ENCODE assay signal across 29 cellular contexts in genomic region chr6:34768148-34768547, GRCh38.
"Had no signal": no experiment of that assay in that cellular context is flagged by ENCODE, and none has a peak within 500 bp of the region (broad histone marks: within the 10 kb centered on the region; RNA-seq: fewer than 3 reads in every experiment).

No MANE protein-coding gene starts in this region.

- H3K9me3 ChIP-seq: stomach, suprapubic skin, testis, thoracic aorta, thyroid gland, tibial artery, tibial nerve, transverse colon, upper lobe of left lung, upper lobe of right lung, uterus, vagina had no signal

- H3K27ac ChIP-seq: stomach, suprapubic skin, testis, thoracic aorta, thyroid gland, tibial artery, tibial nerve, transverse colon, upper lobe of left lung, upper lobe of right lung, uterus, vagina had no signal

- DNase-seq: stimulated activated CD4-positive, alpha-beta T cell treated with anti-CD3 and anti-CD28 coated beads, Interleukin-2, amount 100 ng/mL, for 48 hours; stimulated activated CD4-positive, alpha-beta T cell treated with anti-CD3 and anti-CD28 coated beads, Interleukin-4, amount 100 ng/mL, for 1 hour; stimulated activated CD4-positive, alpha-beta T cell treated with anti-CD3 and anti-CD28 coated beads, Interleukin-4, amount 100 ng/mL, for 24 hours; stimulated activated CD4-positive, alpha-beta T cell treated with anti-CD3 and anti-CD28 coated beads, Interleukin-4, amount 100 ng/mL, for 4 hours; stimulated activated CD8-positive, alpha-beta memory T cell treated with anti-CD3 and anti-CD28 coated beads, Interleukin-4, amount 100 ng/mL, for 48 hours; stimulated activated naive B cell treated with anti-CD40 and anti-IgM and Interleukin-4, amounts not matched to agents 10 μg/mL and 1 μg/mL and 100 μg/mL, for 72 hours; stimulated activated naive CD4-positive, alpha-beta T cell; stimulated activated naive CD4-positive, alpha-beta T cell treated with Interleukin-2 at 50 U/mL for 16 hours; stimulated activated naive CD8-positive, alpha-beta T cell treated with anti-CD3 and anti-CD28 coated beads, Interleukin-15, amount 100 ng/mL, for 72 hours; stimulated activated naive CD8-positive, alpha-beta T cell treated with anti-CD3 and anti-CD28 coated beads, Interleukin-15, Interleukin-2, amounts not matched to agents 100 U/mL and 50 U/mL, for 24 hours; stomach; substantia nigra; testis; thyroid gland; tibial artery; transverse colon; trophoblast cell; upper lobe of left lung; upper lobe of right lung; uterus had no signal

- H3K27ac Mint-ChIP-seq: stimulated activated effector memory CD8-positive, alpha-beta T cell treated with anti-CD3 and anti-CD28 coated beads, Interleukin-12 subunit alpha, Interleukin-12 subunit beta, amount 100 ng/mL, for 72 hours; stimulated activated memory B cell treated with anti-CD40 and anti-IgM and Interleukin-4, amounts not matched to agents 10 μg/mL and 1 μg/mL and 100 μg/mL, for 72 hours; stimulated activated naive B cell treated with anti-CD40 and anti-IgM and Interleukin-4, amounts not matched to agents 10 μg/mL and 1 μg/mL and 100 μg/mL, for 72 hours; stimulated activated naive CD8-positive, alpha-beta T cell treated with anti-CD3 and anti-CD28 coated beads, Interleukin-15, Interleukin-2, amounts not matched to agents 100 ng/mL and 50 ng/mL, for 24 hours; type B pancreatic cell had no signal

- H3K27me3 ChIP-seq: stomach, suprapubic skin, testis, thyroid gland, tibial artery, tibial nerve, transverse colon, upper lobe of left lung, upper lobe of right lung, uterus, vagina had no signal

- H3K4me3 Mint-ChIP-seq: stimulated activated effector memory CD8-positive, alpha-beta T cell treated with anti-CD3 and anti-CD28 coated beads, Interleukin-12 subunit alpha, Interleukin-12 subunit beta, amount 100 ng/mL, for 72 hours; stimulated activated memory B cell treated with anti-CD40 and anti-IgM and Interleukin-4, amounts not matched to agents 10 μg/mL and 1 μg/mL and 100 μg/mL, for 72 hours; stimulated activated naive B cell treated with anti-CD40 and anti-IgM and Interleukin-4, amounts not matched to agents 10 μg/mL and 1 μg/mL and 100 μg/mL, for 72 hours; stimulated activated naive CD8-positive, alpha-beta T cell treated with anti-CD3 and anti-CD28 coated beads, Interleukin-15, amount 100 ng/mL, for 72 hours; stimulated activated naive CD8-positive, alpha-beta T cell treated with anti-CD3 and anti-CD28 coated beads, Interleukin-15, Interleukin-2, amounts not matched to agents 100 ng/mL and 50 ng/mL, for 24 hours; type B pancreatic cell had no signal

- H3K9me3 Mint-ChIP-seq: stimulated activated effector memory CD8-positive, alpha-beta T cell treated with anti-CD3 and anti-CD28 coated beads, Interleukin-12 subunit alpha, Interleukin-12 subunit beta, amount 100 ng/mL, for 72 hours; stimulated activated memory B cell treated with anti-CD40 and anti-IgM and Interleukin-4, amounts not matched to agents 10 μg/mL and 1 μg/mL and 100 μg/mL, for 72 hours; stimulated activated naive B cell treated with anti-CD40 and anti-IgM and Interleukin-4, amounts not matched to agents 10 μg/mL and 1 μg/mL and 100 μg/mL, for 72 hours; stimulated activated naive CD8-positive, alpha-beta T cell treated with anti-CD3 and anti-CD28 coated beads, Interleukin-15, amount 100 ng/mL, for 72 hours; stimulated activated naive CD8-positive, alpha-beta T cell treated with anti-CD3 and anti-CD28 coated beads, Interleukin-15, Interleukin-2, amounts not matched to agents 100 ng/mL and 50 ng/mL, for 24 hours; type B pancreatic cell had no signal

- H3K36me3 ChIP-seq: uterus had no signal

- H3K4me3 ChIP-seq: stomach, suprapubic skin, testis, thoracic aorta, thyroid gland, tibial artery, tibial nerve, transverse colon, upper lobe of left lung, upper lobe of right lung, uterus, vagina had no signal

- H3K4me1 Mint-ChIP-seq: stimulated activated effector memory CD8-positive, alpha-beta T cell treated with anti-CD3 and anti-CD28 coated beads, Interleukin-12 subunit alpha, Interleukin-12 subunit beta, amount 100 ng/mL, for 72 hours; stimulated activated memory B cell treated with anti-CD40 and anti-IgM and Interleukin-4, amounts not matched to agents 10 μg/mL and 1 μg/mL and 100 μg/mL, for 72 hours had no signal

- H3K4me1 ChIP-seq: testis, thyroid gland, tibial artery, tibial nerve, transverse colon, upper lobe of left lung, upper lobe of right lung, uterus, vagina had no signal

- H3K27me3 Mint-ChIP-seq: stimulated activated memory B cell treated with anti-CD40 and anti-IgM and Interleukin-4, amounts not matched to agents 10 μg/mL and 1 μg/mL and 100 μg/mL, for 72 hours; stimulated activated naive B cell treated with anti-CD40 and anti-IgM and Interleukin-4, amounts not matched to agents 10 μg/mL and 1 μg/mL and 100 μg/mL, for 72 hours; stimulated activated naive CD8-positive, alpha-beta T cell treated with anti-CD3 and anti-CD28 coated beads, Interleukin-15, amount 100 ng/mL, for 72 hours; stimulated activated naive CD8-positive, alpha-beta T cell treated with anti-CD3 and anti-CD28 coated beads, Interleukin-15, Interleukin-2, amounts not matched to agents 100 ng/mL and 50 ng/mL, for 24 hours; type B pancreatic cell had no signal

- FAIRE-seq: urothelium cell line had no signal
